In the genomic region with DNA sequence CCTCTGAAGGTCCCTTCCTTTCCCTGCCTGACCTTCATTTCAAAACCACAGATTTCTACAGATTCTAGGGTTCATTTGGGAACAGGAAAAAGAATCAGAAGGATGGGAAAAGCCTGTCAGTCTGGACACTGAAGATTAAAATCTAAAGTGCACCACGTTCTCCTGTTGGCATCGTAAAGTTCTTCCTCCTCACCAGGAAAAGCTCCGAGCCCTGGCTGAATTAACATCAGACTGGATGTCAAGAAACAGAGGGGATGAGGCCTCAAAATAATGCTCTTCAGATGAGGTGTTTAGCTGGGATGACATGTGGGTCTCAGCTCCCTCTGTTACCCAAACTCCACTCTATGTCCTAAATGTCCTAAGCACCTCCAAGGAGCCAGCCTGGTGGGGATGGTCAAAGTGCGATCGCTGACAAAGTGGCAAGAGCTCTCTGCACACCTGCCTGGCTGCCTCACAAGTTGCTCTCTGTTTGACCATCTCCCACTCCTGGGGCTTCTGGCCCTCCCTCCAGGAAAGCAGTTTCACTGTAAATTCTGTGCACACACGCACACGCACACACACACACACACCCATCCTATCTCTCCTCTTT, we compare ENCODE assay signal across 11 cellular contexts. TPM values are rescaled to one million over a fixed set of nuclear protein-coding genes. Genes with fewer than 3 reads are reported as not detected.
DNase-seq lines count a peak whose midpoint lies in the region; ATAC-seq and TF ChIP-seq lines count a peak whose summit lies in the region.
"Had no signal": no experiment of that assay in that cellular context is flagged by ENCODE, and none has a peak within 500 bp of the region (broad histone marks: within the 10 kb centered on the region; RNA-seq: fewer than 3 reads in every experiment).

No MANE protein-coding gene starts in this region.

- no peak overlapping the region for H3K9ac ChIP-seq in HUES48 (ENCODE audit: low read depth, low read length)

- H3K4me1 ChIP-seq in HUES48 (ENCODE audit: control insufficient read depth, insufficient read depth, low read length), result peaks cover 17% of the 10 kb centered on the region
- H3K4me1 ChIP-seq in muscle layer of duodenum (ENCODE audit: control insufficient read depth in 1 of 2, insufficient read depth in 2 of 2, low read length in 2 of 2), result peaks cover 13 to 30% of the 10 kb centered on the region in 2 donors

- peaks cover 17% of the 10 kb centered on the region for H3K4me1 Mint-ChIP-seq in MCF 10A (ENCODE audit: insufficient read depth, unreplicated experiment)

- ATAC-seq in HG02885 (IDR thresholded peaks at IDR 0.05; ENCODE audit: poor library complexity, unreplicated experiment) (no peak), GM19328 (IDR thresholded peaks at IDR 0.05; ENCODE audit: unreplicated experiment) (no peak)
- ATAC-seq: gastrocnemius medialis had no signal

- POLR2A ChIA-PET in AG04450 (lab: Yijun Ruan, JAX), result interaction anchor here (1.1 kb wide), 1 partner anchor 8 kb away, joined by 3 read pairs; no protein-coding TSS in a partner anchor
- POLR2A ChIA-PET in MCF 10A (lab: Yijun Ruan, JAX), result interaction anchor here (0.6 to 1.4 kb wide), 13 partner anchors 11 to 798 kb away, joined by 3 to 6 read pairs (median 3); partner anchors contain the start of genes CRK, INPP5K and RILP

- H3K27ac Mint-ChIP-seq in MCF 10A (ENCODE audit: low read depth, unreplicated experiment), result peak overlapping the region; percentile 97

- CTCF ChIA-PET in AG04450 (lab: Charles Lee) (interaction anchor here (1.2 to 1.9 kb wide), 2 partner anchors 14 to 24 kb away, joined by 3 to 11 read pairs; no protein-coding TSS in a partner anchor), MCF 10A (lab: Yijun Ruan, JAX) (interaction anchor here (0.9 to 1.0 kb wide), 3 partner anchors 13 to 46 kb away, joined by 4 to 5 read pairs (median 4); no protein-coding TSS in a partner anchor)

- H3K9me3 ChIP-seq in AG04450 (ENCODE audit: control insufficient read depth, insufficient read depth, low read length), result no peaks in the 10 kb centered on the region
- no peaks in the 10 kb centered on the region for H3K9me3 ChIP-seq in HUES48 (ENCODE audit: control insufficient read depth, insufficient read depth, low read length)
- H3K9me3 ChIP-seq in muscle layer of duodenum (ENCODE audit: control insufficient read depth in 1 of 2, low read length in 2 of 2), result no peaks in the 10 kb centered on the region
- H3K9me3 ChIP-seq: gastrocnemius medialis had no signal

- no peaks in the 10 kb centered on the region for H3K27me3 Mint-ChIP-seq in MCF 10A (ENCODE audit: insufficient read depth, unreplicated experiment)

- peak overlapping the region; percentile 90 for H3K4me3 Mint-ChIP-seq in MCF 10A (ENCODE audit: unreplicated experiment)

- H3K4me3 ChIP-seq in AG04450 (ENCODE audit: low read depth, low read length) (peak overlapping the region; percentile 80), HUES48 (ENCODE audit: low read depth, low read length) (peak overlapping the region; percentile 69; the same call in 1 of the 2 replicates), muscle layer of duodenum (ENCODE audit: low read depth in 1 of 2, low read length in 2 of 2) (peak overlapping the region; percentile 62 to 81)

- peaks cover 22% of the 10 kb centered on the region for H3K36me3 Mint-ChIP-seq in MCF 10A (ENCODE audit: insufficient read depth, unreplicated experiment)

- TSS peak; percentile 18 for BruUV-seq in MCF 10A (replicated peaks; lab: Mats Ljungman, UMichigan)

- intact Hi-C loops in MCF 10A (cut with micrococcal nuclease), result no loop called here

- in situ Hi-C loops in KBM-7 (cut with MboI; ENCODE audit: low pct_unique_long_range_greater_than_20kb, low sequenced_read_pairs), result no loop called here

- H3K27me3 ChIP-seq in AG04450 (ENCODE audit: control insufficient read depth, insufficient read depth, low read length) (no peaks in the 10 kb centered on the region), HUES48 (ENCODE audit: control insufficient read depth, insufficient read depth, low read length) (no peaks in the 10 kb centered on the region), muscle layer of duodenum (ENCODE audit: low read depth, low read length) (no peaks in the 10 kb centered on the region)
- H3K27me3 ChIP-seq: gastrocnemius medialis had no signal

- H3K9me3 Mint-ChIP-seq in MCF 10A (ENCODE audit: unreplicated experiment), result no peaks in the 10 kb centered on the region

- DNase-seq in AG04450 (ENCODE audit: low read depth, low spot score) (no peak), MCF 10A (ENCODE audit: unreplicated experiment) (no peak), KBM-7 (no peak)
- DNase-seq in activated effector memory CD4-positive, alpha-beta T cell treated with anti-CD3 and anti-CD28 coated beads, Interleukin-2, amount 50 U/mL, for 16 hours, result no peak
- DNase-seq: DMS79 treated with DMSO at 0.1 percent for 48 hours, gastrocnemius medialis, NCI-H774 had no signal

- H3K27ac ChIP-seq in AG04450 (ENCODE audit: low read depth, low read length), result no peak overlapping the region
- H3K27ac ChIP-seq in HUES48 (ENCODE audit: low read depth, low read length), result peak overlapping the region; percentile 14
- H3K27ac ChIP-seq in muscle layer of duodenum (ENCODE audit: low read length), result peak overlapping the region; percentile 27

- no peak for TF ChIP-seq CTCF in AG04450 (IDR thresholded peaks at IDR 0.05; ENCODE audit: low read depth, low read length)
- TF ChIP-seq CTCF in MCF 10A (IDR thresholded peaks at IDR 0.05; ENCODE audit: unreplicated experiment), result no peak

- H3K36me3 ChIP-seq in HUES48 (ENCODE audit: control insufficient read depth, insufficient read depth, low read length) (peaks cover 6% of the 10 kb centered on the region; the same call in 1 of the 2 replicates), muscle layer of duodenum (ENCODE audit: control insufficient read depth in 1 of 2, insufficient read depth in 2 of 2, low read length in 2 of 2) (peaks cover 0 to 6% of the 10 kb centered on the region in 2 donors)
- H3K36me3 ChIP-seq: gastrocnemius medialis had no signal

RNA-seq across cellular contexts. Expression of gene PITPNA, which starts 1.9 kb away (rescaled TPM):
- 47.9 and 53.6 TPM in 2 replicates for polyA plus RNA-seq in AG04450 (2011; rRNA removed)
- polyA minus RNA-seq in AG04450 (2011; rRNA and poly(A)+ RNA removed), result 22.3 and 25.6 TPM in 2 replicates
- total RNA-seq in MCF 10A (2022), result 79.6 and 99.8 TPM in 2 replicates

RNA-seq across cellular contexts. Expression of gene INPP5K, which starts 44.3 kb away (rescaled TPM):
- 23.8 and 25.9 TPM in 2 replicates for polyA plus RNA-seq in AG04450 (2011; rRNA removed)
- polyA minus RNA-seq in AG04450 (2011; rRNA and poly(A)+ RNA removed), result 26.9 and 37.9 TPM in 2 replicates
- 25.5 and 28.9 TPM in 2 replicates for total RNA-seq in MCF 10A (2022)
